23 cellular contexts compared by ENCODE assay signal in genomic region chr17:55057184-55057583, GRCh38.
"Had no signal": no experiment of that assay in that cellular context is flagged by ENCODE, and none has a peak within 500 bp of the region (broad histone marks: within the 10 kb centered on the region; RNA-seq: fewer than 3 reads in every experiment).

No MANE protein-coding gene starts in this region.

- H3K36me3 ChIP-seq: left lung, lower lobe of right lung, pancreas, prostate gland, suprapubic skin, thoracic aorta, tibial artery, upper lobe of right lung had no signal

- H3K27me3 ChIP-seq: left lung, pancreas, suprapubic skin, tibial artery, upper lobe of right lung had no signal

- ATAC-seq: naive thymus-derived CD8-positive, alpha-beta T cell; right cardiac atrium; sciatic nerve; stimulated activated naive B cell treated with anti-CD40 and anti-IgM and Interleukin-4, amounts not matched to agents 10 μg/mL and 1 μg/mL and 100 μg/mL, for 72 hours had no signal

- H3K4me3 ChIP-seq: left lung, lower lobe of right lung, pancreas, prostate gland, skin epidermis, suprapubic skin, thoracic aorta, tibial artery, upper lobe of right lung had no signal

- DNase-seq: immature natural killer cell; kidney; left lung; lower lobe of right lung; mammary epithelial cell; mesenchymal stem cell; naive thymus-derived CD8-positive, alpha-beta T cell; posterior cingulate gyrus; right cardiac atrium; stimulated activated CD4-positive, alpha-beta T cell treated with anti-CD3 and anti-CD28 coated beads, Interleukin-12 subunit alpha, Interleukin-12 subunit beta, amount 100 ng/mL, for 4 hours; stimulated activated CD4-positive, alpha-beta T cell treated with anti-CD3 and anti-CD28 coated beads, Interleukin-15, amount 100 ng/mL, for 24 hours; stimulated activated CD4-positive, alpha-beta T cell treated with anti-CD3 and anti-CD28 coated beads, Interleukin-2, amount 100 ng/mL, for 24 hours; stimulated activated CD4-positive, alpha-beta T cell treated with anti-CD3 and anti-CD28 coated beads, Interleukin-4, amount 100 ng/mL, for 1 hour; stimulated activated naive B cell treated with anti-CD40 and anti-IgM and Interleukin-4, amounts not matched to agents 10 μg/mL and 1 μg/mL and 100 μg/mL, for 72 hours; tibial artery; trophoblast cell; upper lobe of right lung had no signal

- H3K9me3 ChIP-seq: left lung, lower lobe of right lung, pancreas, prostate gland, suprapubic skin, thoracic aorta, tibial artery, upper lobe of right lung had no signal

- H3K4me1 ChIP-seq: left lung, lower lobe of right lung, prostate gland, suprapubic skin, tibial artery, upper lobe of right lung had no signal

- H3K27ac ChIP-seq: left lung, lower lobe of right lung, pancreas, prostate gland, skin epidermis, suprapubic skin, thoracic aorta, tibial artery, upper lobe of right lung had no signal
